ENCODE assay signal across 8 cellular contexts in the genomic region with DNA sequence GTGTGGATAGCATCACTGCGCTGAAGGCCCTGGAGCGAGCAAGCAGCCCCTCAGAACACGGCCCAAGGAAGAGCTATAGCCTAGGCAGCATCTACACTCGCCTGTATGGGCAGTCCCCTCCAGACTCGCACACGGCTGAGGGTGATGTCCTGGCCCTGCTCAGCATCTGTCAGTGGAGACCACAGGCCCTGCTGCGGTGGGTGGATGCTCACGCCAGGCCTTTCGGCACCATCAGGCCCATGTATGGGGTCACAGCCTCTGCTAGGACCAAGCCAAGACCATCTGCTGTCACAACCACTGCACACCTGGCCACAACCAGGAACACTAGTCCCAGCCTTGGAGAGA. TPM values are rescaled to one million over a fixed set of nuclear protein-coding genes. Genes with fewer than 3 reads are reported as not detected.
DNase-seq lines count a peak whose midpoint lies in the region; FAIRE-seq and TF ChIP-seq lines count a peak whose summit lies in the region.

No MANE protein-coding gene starts in this region.

- H3K9me3 ChIP-seq in adrenal gland (replicated peaks in 1 of 3) (no peaks in the 10 kb centered on the region), mesenchymal stem cell (ENCODE audit: control insufficient read depth, low read length) (no peaks in the 10 kb centered on the region), tibial nerve (no peaks in the 10 kb centered on the region)

- H4K91ac ChIP-seq in mesenchymal stem cell (ENCODE audit: low read length) = no peak overlapping the region

- TF ChIP-seq CTCF in adrenal gland (IDR thresholded peaks at IDR 0.05) (no peak), tibial nerve (IDR thresholded peaks at IDR 0.05) (no peak)

- peaks cover 0 to 33% of the 10 kb centered on the region in 2 donors for H3K36me3 ChIP-seq in adrenal gland (replicated peaks in 1 of 2)
- H3K36me3 ChIP-seq in mesenchymal stem cell (ENCODE audit: control insufficient read depth in 1 of 2, insufficient read depth in 2 of 2, low read depth in 1 of 2, low read length in 2 of 2) = peaks cover 56 to 64% of the 10 kb centered on the region in 2 experiments
- H3K36me3 ChIP-seq in tibial nerve = peaks cover 0 to 60% (median 6%) of the 10 kb centered on the region in 3 donors

- no peaks in the 10 kb centered on the region for H3K27me3 ChIP-seq in adrenal gland
- H3K27me3 ChIP-seq in mesenchymal stem cell (ENCODE audit: control insufficient read depth in 1 of 2, insufficient read depth in 1 of 2, low read length in 2 of 2) = no peaks in the 10 kb centered on the region
- H3K27me3 ChIP-seq in tibial nerve = no peaks in the 10 kb centered on the region

- H3K14ac ChIP-seq in mesenchymal stem cell (ENCODE audit: low read length in 2 of 2) = no peak overlapping the region

- H3K9ac ChIP-seq in mesenchymal stem cell (ENCODE audit: low read length) = peak overlapping the region; percentile 94

- no peak for FAIRE-seq in GM12891 (lab: Jason Lieb, UNC)

- H2BK120ac ChIP-seq in mesenchymal stem cell (ENCODE audit: low read depth, low read length) = no peak overlapping the region

- no peak overlapping the region for H3K23ac ChIP-seq in mesenchymal stem cell (ENCODE audit: low read length in 2 of 2)

- H3K4ac ChIP-seq in mesenchymal stem cell (ENCODE audit: low read depth in 1 of 2, low read length in 2 of 2) = no peak overlapping the region

- intact Hi-C loops in adrenal gland (cut with DNase I) = loop anchor here in 1 of 2 donors (5.0 kb wide), 1 partner anchor 35 kb away; the partner anchor contains the start of gene SHISA5

- H2AK5ac ChIP-seq in mesenchymal stem cell (ENCODE audit: low read length, severe bottlenecking) = peak overlapping the region; percentile 14

- TF ChIP-seq POLR2A in adrenal gland (IDR thresholded peaks at IDR 0.05) (no peak), tibial nerve (IDR thresholded peaks at IDR 0.05) (no peak), GM12891 (IDR thresholded peaks at IDR 0.05; ENCODE audit: low read depth, low read length) (no peak)

- no peak overlapping the region for H3K4me2 ChIP-seq in mesenchymal stem cell (ENCODE audit: low read length, poor library complexity, severe bottlenecking)

- H3K79me1 ChIP-seq in mesenchymal stem cell (replicated peaks; ENCODE audit: low read length, poor library complexity, severe bottlenecking) = peaks cover 13% of the 10 kb centered on the region

- peak overlapping the region; percentile 30 for H4K8ac ChIP-seq in mesenchymal stem cell (ENCODE audit: low read length)

- no peak overlapping the region for H2AFZ ChIP-seq in mesenchymal stem cell (ENCODE audit: low read depth, low read length)

- peak overlapping the region; percentile 29 to 100 (median 99) for H3K27ac ChIP-seq in adrenal gland
- no peak overlapping the region for H3K27ac ChIP-seq in mesenchymal stem cell (ENCODE audit: low read length, poor library complexity, severe bottlenecking)
- H3K27ac ChIP-seq in tibial nerve = peak overlapping the region; percentile 98 to 99 (median 98)

- no peak overlapping the region for H2BK5ac ChIP-seq in mesenchymal stem cell (ENCODE audit: low read depth, low read length, poor library complexity, severe bottlenecking)

- H3K4me3 ChIP-seq in adrenal gland (peak overlapping the region in 2 of 4 donors; percentile 50 to 72), mesenchymal stem cell (ENCODE audit: insufficient read depth in 1 of 2, low read depth in 1 of 2, low read length in 2 of 2) (peak overlapping the region in 1 of 2 experiments; percentile 88), tibial nerve (peak overlapping the region in 3 of 4 donors; percentile 47 to 61 (median 59))

- H3K4me1 ChIP-seq in adrenal gland (replicated peaks in 1 of 2) (peaks cover 33 to 67% of the 10 kb centered on the region in 2 donors), mesenchymal stem cell (ENCODE audit: control insufficient read depth, insufficient read depth, low read depth, low read length) (peaks cover 32% of the 10 kb centered on the region), tibial nerve (peaks cover 2 to 68% (median 62%) of the 10 kb centered on the region in 4 donors)

- DNase-seq in activated effector memory CD4-positive, alpha-beta T cell treated with anti-CD3 and anti-CD28 coated beads, Interleukin-2, amount 50 U/mL, for 16 hours = peak; percentile 63
- no peak for DNase-seq in activated effector memory CD4-positive, alpha-beta T cell treated with Interleukin-2 at 50 U/mL for 16 hours
- no peak for DNase-seq in adrenal gland
- no peak for DNase-seq in mesenchymal stem cell
- no peak for DNase-seq in tibial nerve (ENCODE audit: low spot score in 2 of 2)
- DNase-seq in SK-N-DZ (ENCODE audit: low spot score) = no peak
- DNase-seq in NCI-H774 (lab: John Stamatoyannopoulos, UW) = no peak
- DNase-seq in GM12891 (ENCODE audit: insufficient read length, low spot score) = no peak

- TF ChIP-seq EP300 in tibial nerve (IDR thresholded peaks at IDR 0.05) = no peak

- peak overlapping the region in 1 of 2 experiments; percentile 17 for H2BK12ac ChIP-seq in mesenchymal stem cell (ENCODE audit: low read length in 2 of 2)

- H2BK15ac ChIP-seq in mesenchymal stem cell (ENCODE audit: low read depth, poor library complexity, severe bottlenecking) = no peak overlapping the region

- H3K18ac ChIP-seq in mesenchymal stem cell (ENCODE audit: low read depth in 1 of 2, low read length in 2 of 2) = no peak overlapping the region

- WGBS in adrenal gland, 4 donors = 57 to 65% (median 62%) methylated on average over 1 to 9 of the region's 9 CpGs
- 97% methylated on average over 9 of the region's 9 CpGs for WGBS in mesenchymal stem cell
- WGBS in tibial nerve, 2 donors = 62 to 74% methylated on average over 7 to 8 of the region's 9 CpGs

TF ChIP-seq in GM12891, 5 proteins besides CTCF, POLR2A, EP300 and RAD21:
- no peak for TF ChIP-seq TAF1 (IDR thresholded peaks at IDR 0.05; ENCODE audit: low read depth, low read length)
- TF ChIP-seq POLR2AphosphoS5 (IDR thresholded peaks at IDR 0.05; ENCODE audit: low read depth, low read length) = no peak
- TF ChIP-seq SPI1 (IDR thresholded peaks at IDR 0.05; ENCODE audit: low read depth, low read length) = no peak
- no peak for TF ChIP-seq POU2F2 (IDR thresholded peaks at IDR 0.05; ENCODE audit: low read depth, low read length)
- no peak for TF ChIP-seq PAX5 (IDR thresholded peaks at IDR 0.05; ENCODE audit: insufficient read depth, low read length, severe bottlenecking)

RNA-seq across cellular contexts. Expression of gene ATRIP, which starts 20.5 kb away (rescaled TPM):
- total RNA-seq in adrenal gland (10 to 100 TPM in 1 of 8 donors, 1 to 10 TPM in 7; 5.1 to 15.9 (median 6.7) TPM), tibial nerve (10 to 100 TPM in 2 of 4 donors, 1 to 10 TPM in 2; 7.5 to 10.5 (median 9.3) TPM)
- 1 to 10 TPM; 6.7 to 9.1 (median 8.4) TPM for polyA plus RNA-seq in adrenal gland
- polyA plus RNA-seq in mesenchymal stem cell (2013, experiment 1 of 2) = 4.5 TPM
- polyA plus RNA-seq in mesenchymal stem cell (2013, experiment 2 of 2) = 4.8 TPM
- polyA plus RNA-seq in SK-N-DZ (2014; cell fraction: cytosol; rRNA removed) = 8.2 and 8.6 TPM in 2 replicates
- 16.8 and 17.7 TPM in 2 replicates for polyA plus RNA-seq in SK-N-DZ (2014; cell fraction: nucleus; rRNA removed)
- polyA plus RNA-seq in GM12891 (2012; ENCODE audit: low read depth, missing spikeins) = 6.0 TPM

RNA-seq across cellular contexts. Expression of gene TMA7, which starts 27.0 kb away (rescaled TPM):
- 100 to 1,000 TPM; 177 to 322 (median 224) TPM for total RNA-seq in adrenal gland
- 100 to 1,000 TPM; 489 to 891 (median 742) TPM for polyA plus RNA-seq in adrenal gland
- 723 TPM for polyA plus RNA-seq in mesenchymal stem cell (2013, experiment 1 of 2)
- 747 TPM for polyA plus RNA-seq in mesenchymal stem cell (2013, experiment 2 of 2)
- total RNA-seq in tibial nerve = 100 to 1,000 TPM; 212 to 380 (median 291) TPM
- polyA plus RNA-seq in SK-N-DZ (2014; cell fraction: cytosol; rRNA removed) = 296 and 348 TPM in 2 replicates
- 209 and 321 TPM in 2 replicates for polyA plus RNA-seq in SK-N-DZ (2014; cell fraction: nucleus; rRNA removed)
- polyA plus RNA-seq in GM12891 (2012; ENCODE audit: low read depth, missing spikeins) = 678 TPM

RNA-seq across cellular contexts. Expression of gene CCDC51, which starts 27.2 kb away (rescaled TPM):
- total RNA-seq in adrenal gland (10 to 100 TPM; 14.3 to 28.7 (median 19.5) TPM), tibial nerve (10 to 100 TPM; 23.4 to 33.3 (median 29.2) TPM)
- polyA plus RNA-seq in adrenal gland = 10 to 100 TPM in 1 of 3 donors, 1 to 10 TPM in 2; 7.3 to 20.8 (median 8.0) TPM
- polyA plus RNA-seq in mesenchymal stem cell (2013, experiment 1 of 2) = 11.4 TPM
- 11.7 TPM for polyA plus RNA-seq in mesenchymal stem cell (2013, experiment 2 of 2)
- 46.3 and 51.8 TPM in 2 replicates for polyA plus RNA-seq in SK-N-DZ (2014; cell fraction: cytosol; rRNA removed)
- polyA plus RNA-seq in SK-N-DZ (2014; cell fraction: nucleus; rRNA removed) = 18.6 and 21.1 TPM in 2 replicates
- 15.6 TPM for polyA plus RNA-seq in GM12891 (2012; ENCODE audit: low read depth, missing spikeins)

RNA-seq across cellular contexts. Expression of gene SHISA5, which starts 36.9 kb away (rescaled TPM):
- total RNA-seq in adrenal gland (100 to 1,000 TPM; 110 to 167 (median 133) TPM), tibial nerve (100 to 1,000 TPM in 2 of 4 donors, 10 to 100 TPM in 2; 78.4 to 145 (median 93.9) TPM)
- polyA plus RNA-seq in adrenal gland = 10 to 100 TPM; 77.2 to 89.4 (median 85.6) TPM
- 415 TPM for polyA plus RNA-seq in mesenchymal stem cell (2013, experiment 1 of 2)
- 408 TPM for polyA plus RNA-seq in mesenchymal stem cell (2013, experiment 2 of 2)
- polyA plus RNA-seq in SK-N-DZ (2014; cell fraction: cytosol; rRNA removed) = 100 and 104 TPM in 2 replicates
- 37.9 and 46.3 TPM in 2 replicates for polyA plus RNA-seq in SK-N-DZ (2014; cell fraction: nucleus; rRNA removed)
- polyA plus RNA-seq in GM12891 (2012; ENCODE audit: low read depth, missing spikeins) = 67.2 TPM

RNA-seq across cellular contexts. Expression of gene PLXNB1, which starts 37.2 kb away (rescaled TPM):
- total RNA-seq in adrenal gland (10 to 100 TPM in 6 of 8 donors, 1 to 10 TPM in 2; 5.9 to 23.5 (median 13.7) TPM), tibial nerve (100 to 1,000 TPM; 216 to 379 (median 339) TPM)
- 100 to 1,000 TPM in 1 of 3 donors, 10 to 100 TPM in 1, 1 to 10 TPM in 1; 6.1 to 115 (median 45.6) TPM for polyA plus RNA-seq in adrenal gland
- 15.6 TPM for polyA plus RNA-seq in mesenchymal stem cell (2013, experiment 1 of 2)
- polyA plus RNA-seq in mesenchymal stem cell (2013, experiment 2 of 2) = 12.6 TPM
- polyA plus RNA-seq in SK-N-DZ (2014; cell fraction: cytosol; rRNA removed) = 11.0 and 15.7 TPM in 2 replicates
- polyA plus RNA-seq in SK-N-DZ (2014; cell fraction: nucleus; rRNA removed) = 176 and 212 TPM in 2 replicates
- polyA plus RNA-seq in GM12891 (2012; ENCODE audit: low read depth, missing spikeins) = 9.8 TPM
